ENCODE assay signal across 9 cellular contexts in genomic region chr3:130539005-130539404, GRCh38. TPM values are rescaled to one million over a fixed set of nuclear protein-coding genes. Genes with fewer than 3 reads are reported as not detected.
DNase-seq lines count a peak whose midpoint lies in the region; ATAC-seq and TF ChIP-seq lines count a peak whose summit lies in the region.
"Had no signal": no experiment of that assay in that cellular context is flagged by ENCODE, and none has a peak within 500 bp of the region (broad histone marks: within the 10 kb centered on the region; RNA-seq: fewer than 3 reads in every experiment).

No MANE protein-coding gene starts in this region.

- H3K4me1 Mint-ChIP-seq in brain: peaks cover 12% of the 10 kb centered on the region

- no peak for TF ChIP-seq EP300 in transverse colon (IDR thresholded peaks at IDR 0.05; ENCODE audit: low read depth)

- no peaks in the 10 kb centered on the region for H3K9me3 Mint-ChIP-seq in brain

- no peak overlapping the region for H3K27ac ChIP-seq in liver (ENCODE audit: low read depth in 1 of 2, low read length in 2 of 2)
- H3K27ac ChIP-seq in transverse colon: no peak overlapping the region
- H3K27ac ChIP-seq in vagina: no peak overlapping the region
- H3K27ac ChIP-seq: thoracic aorta had no signal

- H3K4me3 ChIP-seq in NT2/D1 (ENCODE audit: insufficient read length, low read depth) (no peak overlapping the region), liver (ENCODE audit: low read depth in 1 of 3, low read length in 3 of 3) (no peak overlapping the region), transverse colon (no peak overlapping the region), vagina (no peak overlapping the region)
- H3K4me3 ChIP-seq: thoracic aorta had no signal

- no peak for TF ChIP-seq POLR2A in transverse colon (IDR thresholded peaks at IDR 0.05)
- no peak for TF ChIP-seq POLR2A in vagina (IDR thresholded peaks at IDR 0.05)

- H3K9me3 ChIP-seq in NT2/D1 (ENCODE audit: insufficient read depth, low read length) (no peaks in the 10 kb centered on the region), liver (ENCODE audit: control insufficient read depth in 4 of 4, low read length in 3 of 4) (peaks cover 0 to 2% (median 0%) of the 10 kb centered on the region in 4 donors), transverse colon (no peaks in the 10 kb centered on the region), vagina (no peaks in the 10 kb centered on the region)
- H3K9me3 ChIP-seq: thoracic aorta had no signal

- H3K9ac ChIP-seq in NT2/D1 (ENCODE audit: insufficient read length, low read depth) (no peak overlapping the region), liver (ENCODE audit: low read depth in 1 of 2, low read length in 2 of 2) (no peak overlapping the region)

- intact Hi-C loops in transverse colon (cut with DNase I; ENCODE audit: low total_unique reads): no loop called here
- intact Hi-C loops in vagina (cut with DNase I): no loop called here

- no peaks in the 10 kb centered on the region for H3K36me3 Mint-ChIP-seq in brain

- H3K27me3 ChIP-seq in NT2/D1 (ENCODE audit: insufficient read depth, insufficient read length): no peaks in the 10 kb centered on the region
- H3K27me3 ChIP-seq in liver (ENCODE audit: control insufficient read depth in 4 of 4, insufficient read depth in 4 of 4, low read length in 3 of 4): no peaks in the 10 kb centered on the region
- no peaks in the 10 kb centered on the region for H3K27me3 ChIP-seq in transverse colon
- no peaks in the 10 kb centered on the region for H3K27me3 ChIP-seq in vagina

- no peak overlapping the region for H3K27ac Mint-ChIP-seq in brain

- peak; percentile 61 for ATAC-seq in HG03103 (IDR thresholded peaks at IDR 0.05; ENCODE audit: low read depth, unreplicated experiment)

- DNase-seq in SKM-1 treated with dmso at 0.1 percent for 144 hours (lab: John Stamatoyannopoulos, UW; ENCODE audit: unreplicated experiment) (peak; percentile 18), SKM-1 (lab: John Stamatoyannopoulos, UW; ENCODE audit: unreplicated experiment) (no peak), NT2/D1 (ENCODE audit: low read depth, low spot score) (peak; percentile 46), transverse colon (peak; percentile 28), vagina (ENCODE audit: extremely low spot score in 2 of 2) (no peak)

- no peaks in the 10 kb centered on the region for H3K27me3 Mint-ChIP-seq in brain

- no peaks in the 10 kb centered on the region for H3K36me3 ChIP-seq in NT2/D1 (ENCODE audit: insufficient read depth, insufficient read length, low read length)
- H3K36me3 ChIP-seq in liver (ENCODE audit: control insufficient read depth in 4 of 4, insufficient read depth in 3 of 4, low read depth in 1 of 4, low read length in 3 of 4): no peaks in the 10 kb centered on the region
- H3K36me3 ChIP-seq in transverse colon: no peaks in the 10 kb centered on the region
- no peaks in the 10 kb centered on the region for H3K36me3 ChIP-seq in vagina
- H3K36me3 ChIP-seq: thoracic aorta had no signal

- no peaks in the 10 kb centered on the region for H3K4me1 ChIP-seq in NT2/D1 (ENCODE audit: insufficient read depth, insufficient read length)
- H3K4me1 ChIP-seq in liver (ENCODE audit: control insufficient read depth in 4 of 4, insufficient read depth in 4 of 4, low read length in 3 of 4): no peaks in the 10 kb centered on the region
- no peaks in the 10 kb centered on the region for H3K4me1 ChIP-seq in transverse colon
- H3K4me1 ChIP-seq in vagina: no peaks in the 10 kb centered on the region

- TF ChIP-seq CTCF in brain (conservative IDR thresholded peaks at IDR 0.05) (peak; percentile 64 to 72), liver (IDR thresholded peaks at IDR 0.05; ENCODE audit: low read depth, low read length, missing input control) (peak; percentile 45), transverse colon (IDR thresholded peaks at IDR 0.05) (peak; percentile 33 to 56 (median 41)), vagina (IDR thresholded peaks at IDR 0.05) (no peak)

- WGBS in liver: 56% methylated on average over 6 of the region's 6 CpGs
- 73% methylated on average over 6 of the region's 6 CpGs; no CpG with 5 or more reads in 1 of the 2 donors for WGBS in transverse colon (ENCODE audit: low coverage in 1 of 2), 2 donors

- peak; percentile 54 to 76 for TF ChIP-seq RAD21 in liver (IDR thresholded peaks at IDR 0.05)

- H3K4me3 Mint-ChIP-seq in brain: no peak overlapping the region

- in situ Hi-C loops in transverse colon (cut with MboI; ENCODE audit: low pct_ligation_motif_present in 1 of 4, low pct_unique_long_range_greater_than_20kb in 1 of 4, low sequenced_read_pairs in 3 of 4): no loop called here

TF ChIP-seq in liver, 16 proteins besides CTCF, POLR2A, EP300 and RAD21:
- TF ChIP-seq FOXA2 (IDR thresholded peaks at IDR 0.05): no peak
- TF ChIP-seq TAF1 (conservative IDR thresholded peaks at IDR 0.05): no peak
- TF ChIP-seq MAX (IDR thresholded peaks at IDR 0.05): no peak
- TF ChIP-seq GABPA (IDR thresholded peaks at IDR 0.05 in 1 of 2, conservative IDR thresholded peaks at IDR 0.05 in 1 of 2): no peak
- TF ChIP-seq REST (IDR thresholded peaks at IDR 0.05): no peak
- no peak for TF ChIP-seq HNF4A (conservative IDR thresholded peaks at IDR 0.05)
- no peak for TF ChIP-seq ATF3 (IDR thresholded peaks at IDR 0.05)

RNA-seq across cellular contexts. Expression of gene COL6A6, which starts 22.0 kb away (rescaled TPM):
- not detected for polyA plus RNA-seq in brain (ENCODE audit: insufficient read depth, low read depth, low replicate concordance)
- total RNA-seq in liver: under 1 TPM; 0.47 to 0.92 TPM
- polyA plus RNA-seq in liver: under 1 TPM; 0.26 to 0.39 TPM
- total RNA-seq in transverse colon: under 1 TPM in 2 of 4 donors, not detected in 2; under 0.01 TPM
- not detected for total RNA-seq in vagina

Comparison
In these comparisons a context has a peak if more than half of its experiments do, and no peak if none do; other contexts are left out.
1. DNase-seq: peak in SKM-1 treated with dmso at 0.1 percent for 144 hours (single experiment), NT2/D1 (single experiment) and transverse colon (single experiment); none in SKM-1 (single experiment) and vagina (0 of 2).
2. CTCF ChIP-seq: peak in brain (2 of 2), liver (single experiment) and transverse colon (5 of 5); none in vagina (0 of 3).